ENCODE assay signal across 23 cellular contexts in the genomic region with DNA sequence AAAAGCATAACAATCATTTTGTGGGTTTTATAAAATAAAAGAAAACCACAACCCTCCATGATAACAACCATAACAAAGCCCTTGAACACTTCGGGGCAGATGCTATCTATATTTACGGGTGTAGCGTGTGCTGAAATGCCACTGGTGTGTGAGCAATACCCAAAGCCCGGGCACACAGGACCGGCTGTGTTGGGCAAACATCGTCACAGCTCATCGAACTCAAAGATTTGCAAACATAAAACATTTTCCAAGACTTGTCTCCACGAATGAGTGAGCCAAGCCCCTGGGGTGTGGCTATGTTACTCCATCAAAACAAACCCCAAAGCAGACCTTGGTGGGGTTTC.
DNase-seq lines count a peak whose midpoint lies in the region; ATAC-seq and TF ChIP-seq lines count a peak whose summit lies in the region.
"Had no signal": no experiment of that assay in that cellular context is flagged by ENCODE, and none has a peak within 500 bp of the region (broad histone marks: within the 10 kb centered on the region; RNA-seq: fewer than 3 reads in every experiment).

No MANE protein-coding gene starts in this region.

- H3K4me1 ChIP-seq in BLaER1 treated with 17β-estradiol and CSF1 and Interleukin-3, amounts not matched to agents 10 nM and 100 nM: peaks cover 5 to 62% (median 59%) of the 10 kb centered on the region in 10 experiments; a peak in 19 of 20 replicates
- H3K4me1 ChIP-seq in OCI-LY1 (ENCODE audit: insufficient read depth, low read length, severe bottlenecking): peaks cover 61% of the 10 kb centered on the region
- H3K4me1 ChIP-seq: gastroesophageal sphincter had no signal

- no peaks in the 10 kb centered on the region for H3F3A ChIP-seq in OCI-LY1 (ENCODE audit: insufficient read depth, low read length)

- peaks cover 12 to 20% of the 10 kb centered on the region in 2 donors for H3K4me1 Mint-ChIP-seq in effector memory CD8-positive, alpha-beta T cell (ENCODE audit: low read depth in 2 of 2)
- H3K4me1 Mint-ChIP-seq in activated naive CD4-positive, alpha-beta T cell treated with anti-CD3 and anti-CD28 coated beads for 36 hours (ENCODE audit: low read depth): peaks cover 26% of the 10 kb centered on the region

- no peaks in the 10 kb centered on the region for H4K20me1 ChIP-seq in BLaER1 treated with 17β-estradiol and CSF1 and Interleukin-3, amounts not matched to agents 10 nM and 100 nM
- H4K20me1 ChIP-seq in OCI-LY1 (ENCODE audit: insufficient read depth, low read length): no peaks in the 10 kb centered on the region

- DNase-seq in DMS53 (lab: John Stamatoyannopoulos, UW) (peak; percentile 26), DMS53 treated with DMSO at 0.1 percent for 48 hours (lab: John Stamatoyannopoulos, UW; ENCODE audit: unreplicated experiment) (no peak), NCI-H1436 (lab: John Stamatoyannopoulos, UW) (no peak), mesenteric fat pad (ENCODE audit: low spot score) (no peak)
- no peak for DNase-seq in effector memory CD8-positive, alpha-beta T cell
- DNase-seq in activated naive CD4-positive, alpha-beta T cell treated with anti-CD3 and anti-CD28 coated beads for 36 hours: no peak
- DNase-seq: activated CD4-positive, alpha-beta T cell treated with anti-CD3 and anti-CD28 coated beads, Interleukin-2, amount 50 U/mL, for 48 hours; activated gamma-delta T cell treated with Interleukin-2 at 50 U/mL for 16 hours; MG63; NCI-H1436 treated with DMSO at 0.1 percent for 48 hours; NCI-H524 treated with DMSO at 0.1 percent for 48 hours; occipital lobe; stimulated activated CD4-positive, alpha-beta T cell treated with anti-CD3 and anti-CD28 coated beads, Interleukin-2, amount 100 ng/mL, for 48 hours; T-helper 1 cell had no signal

- H3K79me2 ChIP-seq in OCI-LY1 (ENCODE audit: insufficient read depth, low read length): no peaks in the 10 kb centered on the region

- H3K9me3 ChIP-seq in BLaER1 treated with 17β-estradiol and CSF1 and Interleukin-3, amounts not matched to agents 10 nM and 100 nM (replicated peaks in 1 of 11): peaks cover 35 to 54% (median 41%) of the 10 kb centered on the region in 11 experiments
- peaks cover 8% of the 10 kb centered on the region; the same call in 1 of the 2 replicates for H3K9me3 ChIP-seq in OCI-LY1 (ENCODE audit: low read length)
- H3K9me3 ChIP-seq: gastroesophageal sphincter, thyroid gland had no signal

- peak overlapping the region in 2 of 11 experiments; percentile 53 to 66; a peak in 4 of 22 replicates for H3K9ac ChIP-seq in BLaER1 treated with 17β-estradiol and CSF1 and Interleukin-3, amounts not matched to agents 10 nM and 100 nM
- H3K9ac ChIP-seq in OCI-LY1 (ENCODE audit: low read length): peak overlapping the region; percentile 79

- no peak overlapping the region for H2AFZ ChIP-seq in OCI-LY1 (ENCODE audit: low read length)

- CTCF ChIA-PET in activated naive CD4-positive, alpha-beta T cell treated with anti-CD3 and anti-CD28 coated beads for 36 hours (lab: Charles Lee): no interaction called here

- TF ChIP-seq CTCF in OCI-LY1 (IDR thresholded peaks at IDR 0.05; ENCODE audit: low read length): no peak

- no peaks in the 10 kb centered on the region for H3K9me2 ChIP-seq in OCI-LY1 (ENCODE audit: low read depth, low read length)

- peak; percentile 57 for ATAC-seq in effector memory CD8-positive, alpha-beta T cell (replicated peaks)
- ATAC-seq: gastroesophageal sphincter had no signal

- H3K27me3 Mint-ChIP-seq in effector memory CD8-positive, alpha-beta T cell: peaks cover 83 to 97% of the 10 kb centered on the region in 2 donors
- H3K27me3 Mint-ChIP-seq in activated naive CD4-positive, alpha-beta T cell treated with anti-CD3 and anti-CD28 coated beads for 36 hours (ENCODE audit: low read depth): no peaks in the 10 kb centered on the region
- H3K27me3 Mint-ChIP-seq: stimulated activated naive CD8-positive, alpha-beta T cell treated with anti-CD3 and anti-CD28 coated beads, Interleukin-15, Interleukin-2, amounts not matched to agents 100 ng/mL and 50 ng/mL, for 24 hours had no signal

- H3K36me3 Mint-ChIP-seq in effector memory CD8-positive, alpha-beta T cell (ENCODE audit: insufficient read depth): no peaks in the 10 kb centered on the region
- peaks cover 3% of the 10 kb centered on the region for H3K36me3 Mint-ChIP-seq in activated naive CD4-positive, alpha-beta T cell treated with anti-CD3 and anti-CD28 coated beads for 36 hours (ENCODE audit: low read depth)

- H3K27me3 ChIP-seq in BLaER1 treated with 17β-estradiol and CSF1 and Interleukin-3, amounts not matched to agents 10 nM and 100 nM: peaks cover 0 to 33% (median 0%) of the 10 kb centered on the region in 11 experiments; a peak in 5 of 22 replicates
- no peaks in the 10 kb centered on the region for H3K27me3 ChIP-seq in OCI-LY1 (ENCODE audit: insufficient read depth, low read length)
- H3K27me3 ChIP-seq: gastroesophageal sphincter, MG63, thyroid gland had no signal

- peak overlapping the region in 9 of 11 experiments; percentile 47 to 89 (median 73); a peak in 18 of 22 replicates for H3K4me2 ChIP-seq in BLaER1 treated with 17β-estradiol and CSF1 and Interleukin-3, amounts not matched to agents 10 nM and 100 nM
- peak overlapping the region; percentile 57 for H3K4me2 ChIP-seq in OCI-LY1 (ENCODE audit: low read length)

- no peak overlapping the region for H3K4me3 ChIP-seq in BLaER1 treated with 17β-estradiol and CSF1 and Interleukin-3, amounts not matched to agents 10 nM and 100 nM
- H3K4me3 ChIP-seq in OCI-LY1 (ENCODE audit: low read depth, low read length, poor library complexity, severe bottlenecking): no peak overlapping the region
- H3K4me3 ChIP-seq: coronary artery, gastroesophageal sphincter, lung, MG63, thyroid gland had no signal

- no peaks in the 10 kb centered on the region for H3K9me3 Mint-ChIP-seq in effector memory CD8-positive, alpha-beta T cell
- peaks cover 12% of the 10 kb centered on the region for H3K9me3 Mint-ChIP-seq in activated naive CD4-positive, alpha-beta T cell treated with anti-CD3 and anti-CD28 coated beads for 36 hours

- peak overlapping the region in 1 of 2 donors; percentile 15 for H3K4me3 Mint-ChIP-seq in effector memory CD8-positive, alpha-beta T cell
- no peak overlapping the region for H3K4me3 Mint-ChIP-seq in activated naive CD4-positive, alpha-beta T cell treated with anti-CD3 and anti-CD28 coated beads for 36 hours
- H3K4me3 Mint-ChIP-seq: stimulated activated naive CD8-positive, alpha-beta T cell treated with anti-CD3 and anti-CD28 coated beads, Interleukin-15, Interleukin-2, amounts not matched to agents 100 ng/mL and 50 ng/mL, for 24 hours had no signal

- peak overlapping the region in 6 of 11 experiments; percentile 10 to 77 (median 62); a peak in 10 of 22 replicates for H3K27ac ChIP-seq in BLaER1 treated with 17β-estradiol and CSF1 and Interleukin-3, amounts not matched to agents 10 nM and 100 nM
- H3K27ac ChIP-seq in OCI-LY1 (ENCODE audit: low read depth, low read length, poor library complexity, severe bottlenecking): peak overlapping the region; percentile 100
- H3K27ac ChIP-seq: 22Rv1, coronary artery, gastroesophageal sphincter, thyroid gland had no signal

- no peak overlapping the region for H3K27ac Mint-ChIP-seq in effector memory CD8-positive, alpha-beta T cell
- H3K27ac Mint-ChIP-seq in activated naive CD4-positive, alpha-beta T cell treated with anti-CD3 and anti-CD28 coated beads for 36 hours: no peak overlapping the region
- H3K27ac Mint-ChIP-seq: IgD-negative memory B cell; stimulated activated naive CD8-positive, alpha-beta T cell treated with anti-CD3 and anti-CD28 coated beads, Interleukin-15, Interleukin-2, amounts not matched to agents 100 ng/mL and 50 ng/mL, for 24 hours had no signal

- H3K36me3 ChIP-seq in BLaER1 treated with 17β-estradiol and CSF1 and Interleukin-3, amounts not matched to agents 10 nM and 100 nM: peaks cover 0 to 11% (median 0%) of the 10 kb centered on the region in 11 experiments; a peak in 5 of 22 replicates
- peaks cover 21% of the 10 kb centered on the region for H3K36me3 ChIP-seq in OCI-LY1 (ENCODE audit: insufficient read depth, low read length)
- H3K36me3 ChIP-seq: gastroesophageal sphincter, MG63, thyroid gland had no signal

- intact Hi-C loops in activated naive CD4-positive, alpha-beta T cell treated with anti-CD3 and anti-CD28 coated beads for 36 hours (cut with micrococcal nuclease): no loop called here
